Comparison of ENCODE assay signal across 19 cellular contexts in genomic region chr1:224274970-224275626, GRCh38. TPM values are rescaled to one million over a fixed set of nuclear protein-coding genes. Genes with fewer than 3 reads are reported as not detected.
DNase-seq lines count a peak whose midpoint lies in the region; ATAC-seq, FAIRE-seq and TF ChIP-seq lines count a peak whose summit lies in the region.
"Had no signal": no experiment of that assay in that cellular context is flagged by ENCODE, and none has a peak within 500 bp of the region (broad histone marks: within the 10 kb centered on the region; RNA-seq: fewer than 3 reads in every experiment).

No MANE protein-coding gene starts in this region.

- no peak overlapping the region for H4K8ac ChIP-seq in IMR-90 (ENCODE audit: low read depth in 2 of 2, low read length in 2 of 2)

- H3K27me3 ChIP-seq in IMR-90 (ENCODE audit: control insufficient read depth, insufficient read depth, low read length) = no peaks in the 10 kb centered on the region
- H3K27me3 ChIP-seq in colonic mucosa = no peaks in the 10 kb centered on the region

- no peak overlapping the region for H3K4ac ChIP-seq in IMR-90 (ENCODE audit: low read depth, low read length)

- POLR2A ChIA-PET in IMR-90 (lab: Charles Lee; ENCODE audit: unreplicated experiment) = no interaction called here

- H3K79me1 ChIP-seq in IMR-90 (ENCODE audit: low read depth in 1 of 2, low read length in 2 of 2) = no peaks in the 10 kb centered on the region

- no peak overlapping the region for H4K5ac ChIP-seq in IMR-90 (ENCODE audit: low read depth, low read length)

- H3K23ac ChIP-seq in IMR-90 (ENCODE audit: low read depth, low read length) = no peak overlapping the region

- no peak overlapping the region for H4K91ac ChIP-seq in IMR-90 (ENCODE audit: insufficient read depth, low read depth, low read length)

- intact Hi-C loops in IMR-90 (cut with micrococcal nuclease) = no loop called here
- intact Hi-C loops in colonic mucosa (cut with DNase I) = no loop called here

- no peak overlapping the region for H2AFZ ChIP-seq in IMR-90 (replicated peaks; ENCODE audit: low read length, poor library complexity)
- H2AFZ ChIP-seq: GM23338 had no signal

- H2BK20ac ChIP-seq in IMR-90 (ENCODE audit: low read depth, low read length) = no peak overlapping the region

- H3K4me1 ChIP-seq in IMR-90 (ENCODE audit: control insufficient read depth, insufficient read depth, low read length) (no peaks in the 10 kb centered on the region), colonic mucosa (no peaks in the 10 kb centered on the region)

- H2BK120ac ChIP-seq in IMR-90 (ENCODE audit: low read depth, low read length) = no peak overlapping the region

- H3K4me2 ChIP-seq in IMR-90 (ENCODE audit: low read depth, low read length) = no peak overlapping the region
- H3K4me2 ChIP-seq: GM23338 had no signal

- no peak overlapping the region for H2BK15ac ChIP-seq in IMR-90 (ENCODE audit: low read depth, low read length)

- H3K4me3 Mint-ChIP-seq in nephron progenitor cell = no peak overlapping the region
- H3K4me3 Mint-ChIP-seq: B cell; CD4-positive, alpha-beta T cell; GM23338; HFFc6; IgD-negative memory B cell had no signal

- FAIRE-seq in GM12891 (lab: Jason Lieb, UNC) = peak; percentile 75

- H3K4me3 ChIP-seq in IMR-90 (ENCODE audit: insufficient read depth, low read depth, low read length) (no peak overlapping the region), colonic mucosa (peak overlapping the region; percentile 5)
- H3K4me3 ChIP-seq: GM23338 had no signal

- H3K36me3 Mint-ChIP-seq in nephron progenitor cell (ENCODE audit: low read depth) = peaks cover 59% of the 10 kb centered on the region

- no peak for TF ChIP-seq POLR2A in GM12891 (IDR thresholded peaks at IDR 0.05; ENCODE audit: low read depth, low read length)
- TF ChIP-seq POLR2A in IMR-90 (IDR thresholded peaks at IDR 0.05; ENCODE audit: low read depth, low read length) = no peak

- DNase-seq in GM12891 (ENCODE audit: insufficient read length, low spot score) (no peak), IMR-90 (no peak), colonic mucosa (peak; percentile 55), nephron progenitor cell (no peak), 8988T (no peak)
- DNase-seq: CD4-positive, alpha-beta T cell; DMS53; HFFc6; NCI-H1105 treated with DMSO at 0.1 percent for 48 hours; NCI-H187; NCI-H69; RPMI8226; SIG-M5; SW 1271 had no signal

- no peaks in the 10 kb centered on the region for H3K9me1 ChIP-seq in IMR-90 (ENCODE audit: insufficient read depth, low read length)

- no peak overlapping the region for H3K18ac ChIP-seq in IMR-90 (ENCODE audit: low read depth, low read length)

- no peak overlapping the region for H2AK5ac ChIP-seq in IMR-90 (ENCODE audit: low read depth, low read length)

- in situ Hi-C loops in IMR-90 (cut with MboI; ENCODE audit: low sequenced_read_pairs) = no loop called here

- no CpG with 5 or more reads among the region's 6 CpGs for WGBS in IMR-90 (ENCODE audit: extremely low coverage in 2 of 2, insufficient read length in 1 of 2), 2 experiments

- no peaks in the 10 kb centered on the region for H3K4me1 Mint-ChIP-seq in nephron progenitor cell
- H3K4me1 Mint-ChIP-seq: B cell, GM23338 had no signal

- no peaks in the 10 kb centered on the region for H3K9me3 ChIP-seq in IMR-90 (ENCODE audit: control insufficient read depth, insufficient read depth, low read length)
- no peaks in the 10 kb centered on the region for H3K9me3 ChIP-seq in colonic mucosa

- no peaks in the 10 kb centered on the region for H3K9me3 Mint-ChIP-seq in nephron progenitor cell
- H3K9me3 Mint-ChIP-seq: CD4-positive, alpha-beta T cell; GM23338; HFFc6; IgD-negative memory B cell had no signal

- H2BK5ac ChIP-seq in IMR-90 (ENCODE audit: low read depth, low read length, poor library complexity, severe bottlenecking) = no peak overlapping the region

- dilution Hi-C loops in IMR-90 (cut with HindIII; ENCODE audit: low sequenced_read_pairs, unreplicated experiment) = no loop called here

- H3K14ac ChIP-seq in IMR-90 (replicated peaks; ENCODE audit: low read depth, low read length) = no peak overlapping the region

- no peak overlapping the region for H2AK9ac ChIP-seq in IMR-90 (replicated peaks; ENCODE audit: low read depth, low read length, poor library complexity)

- H3K9ac ChIP-seq in IMR-90 (ENCODE audit: low read depth, low read length) (no peak overlapping the region), colonic mucosa (ENCODE audit: low read depth in 2 of 2, low read length in 2 of 2) (peak overlapping the region in 1 of 2 donors; percentile 73)

- no peak for TF ChIP-seq RAD21 in IMR-90 (IDR thresholded peaks at IDR 0.05; ENCODE audit: low read length)

- H3K56ac ChIP-seq in IMR-90 (ENCODE audit: extremely low read depth, insufficient read depth, low read length) = no peak overlapping the region

- no TSS peak for BruUV-seq in IMR-90 (replicated peaks; lab: Mats Ljungman, UMichigan)

- H3K27ac ChIP-seq in IMR-90 (ENCODE audit: insufficient read depth, low read length) = no peak overlapping the region
- peak overlapping the region; percentile 71 for H3K27ac ChIP-seq in colonic mucosa

- ATAC-seq in IMR-90 (ENCODE audit: low read depth) (no peak), HG03342 (IDR thresholded peaks at IDR 0.05; ENCODE audit: unreplicated experiment) (no peak), esophagus mucosa (no peak)
- ATAC-seq: GM23338 had no signal

- CTCF ChIA-PET in IMR-90 (lab: Yijun Ruan, JAX) = interaction anchor here (0.6 kb wide), 1 partner anchor 9 kb away, joined by 4 read pairs; no protein-coding TSS in a partner anchor

- no peaks in the 10 kb centered on the region for H4K20me1 ChIP-seq in IMR-90 (ENCODE audit: insufficient read depth, low read length)

- peaks cover 2% of the 10 kb centered on the region for H3K27me3 Mint-ChIP-seq in nephron progenitor cell (ENCODE audit: low read depth, poor library complexity)
- H3K27me3 Mint-ChIP-seq: B cell; CD4-positive, alpha-beta T cell; IgD-negative memory B cell had no signal

- TF ChIP-seq CTCF in IMR-90 (conservative IDR thresholded peaks at IDR 0.05; ENCODE audit: low read depth, low read length) (no peak), colonic mucosa (IDR thresholded peaks at IDR 0.05) (no peak), nephron progenitor cell (IDR thresholded peaks at IDR 0.05) (no peak)

- H3K27ac Mint-ChIP-seq in nephron progenitor cell = peak overlapping the region; percentile 54
- H3K27ac Mint-ChIP-seq: B cell; CD4-positive, alpha-beta T cell; GM23338; HFFc6 had no signal

- H3K36me3 ChIP-seq in IMR-90 (ENCODE audit: control insufficient read depth, insufficient read depth, low read length) (peaks cover 7% of the 10 kb centered on the region), colonic mucosa (no peaks in the 10 kb centered on the region)

TF ChIP-seq in GM12891, 5 proteins besides CTCF, POLR2A, EP300 and RAD21:
- no peak for TF ChIP-seq POLR2AphosphoS5 (IDR thresholded peaks at IDR 0.05; ENCODE audit: low read depth, low read length)
- no peak for TF ChIP-seq POU2F2 (IDR thresholded peaks at IDR 0.05; ENCODE audit: low read depth, low read length)
- no peak for TF ChIP-seq TAF1 (IDR thresholded peaks at IDR 0.05; ENCODE audit: low read depth, low read length)
- TF ChIP-seq SPI1 (IDR thresholded peaks at IDR 0.05; ENCODE audit: low read depth, low read length) = no peak
- TF ChIP-seq PAX5 (IDR thresholded peaks at IDR 0.05; ENCODE audit: insufficient read depth, low read length, severe bottlenecking) = no peak

TF ChIP-seq in IMR-90, 13 proteins besides CTCF, POLR2A, EP300 and RAD21:
- TF ChIP-seq CEBPB (IDR thresholded peaks at IDR 0.05; ENCODE audit: low read depth, low read length) (peak; percentile 56), RCOR1 (IDR thresholded peaks at IDR 0.05; ENCODE audit: insufficient replicate concordance, low read length) (no peak)

RNA-seq across cellular contexts. Expression of gene NVL, which starts 54.9 kb away (rescaled TPM):
- polyA plus RNA-seq in GM12891 (2012; ENCODE audit: low read depth, missing spikeins) = 15.7 TPM
- 16.5 and 18.9 TPM in 2 replicates for total RNA-seq in IMR-90 (2012; rRNA removed)
- 16.2 and 18.4 TPM in 2 replicates for polyA plus RNA-seq in IMR-90 (2012; rRNA removed)
- 3.7 and 7.9 TPM in 2 replicates for polyA plus RNA-seq in IMR-90 (2012; cell fraction: cytosol; rRNA removed)
- polyA plus RNA-seq in IMR-90 (2012; cell fraction: nucleus; rRNA removed; ENCODE audit: low replicate concordance) = 9.4 and 41.8 TPM in 2 replicates
- 10 to 100 TPM; 39.4 to 51.5 TPM for total RNA-seq in colonic mucosa
- total RNA-seq in esophagus mucosa = 15.7 TPM
